ENCODE assay signal across 24 cellular contexts in the genomic region with DNA sequence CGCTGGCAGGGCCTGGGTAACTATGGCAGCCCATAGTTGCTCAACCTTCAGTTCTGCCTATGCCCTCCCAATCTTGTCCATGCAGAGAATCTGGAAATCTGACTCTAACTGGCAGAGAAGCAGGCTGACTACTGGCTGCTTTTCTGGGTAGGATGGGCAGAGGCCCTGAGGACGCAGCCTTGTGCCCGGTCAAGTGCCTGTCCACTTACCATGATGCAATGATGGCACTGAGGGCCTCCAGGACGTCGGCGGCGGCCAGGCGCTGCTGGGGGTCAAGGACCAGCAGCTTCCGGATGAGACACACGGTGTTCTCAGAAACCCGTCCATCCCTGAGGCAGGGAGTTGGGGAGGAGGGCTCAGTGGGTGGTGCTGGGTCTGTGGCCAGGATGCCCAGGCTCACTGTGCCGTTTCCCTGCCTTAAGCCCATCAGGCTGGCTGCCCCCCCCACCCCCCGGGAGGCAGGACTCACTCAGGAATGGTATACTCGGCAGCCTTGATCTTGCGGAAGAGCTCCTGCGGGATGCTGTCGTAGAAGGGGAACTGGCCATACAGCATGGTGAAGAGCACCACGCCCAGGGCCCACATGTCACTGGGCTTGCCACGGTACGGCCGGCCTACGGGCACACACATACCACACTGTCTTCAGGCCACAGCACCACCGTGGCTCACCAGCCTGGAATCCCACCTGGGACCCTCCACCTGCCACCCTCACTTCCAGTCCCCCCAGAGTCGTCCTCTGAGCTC. TPM values are rescaled to one million over a fixed set of nuclear protein-coding genes. Genes with fewer than 3 reads are reported as not detected.
DNase-seq lines count a peak whose midpoint lies in the region; ATAC-seq and TF ChIP-seq lines count a peak whose summit lies in the region.
"Had no signal": no experiment of that assay in that cellular context is flagged by ENCODE, and none has a peak within 500 bp of the region (broad histone marks: within the 10 kb centered on the region; RNA-seq: fewer than 3 reads in every experiment).

No MANE protein-coding gene starts in this region.

- POLR2A ChIA-PET in PC-9 (lab: Charles Lee; ENCODE audit: unreplicated experiment) = no interaction called here

- no peak for TF ChIP-seq CTCF in PC-9 (conservative IDR thresholded peaks at IDR 0.05)
- no peak for TF ChIP-seq CTCF in coronary artery (IDR thresholded peaks at IDR 0.05)
- TF ChIP-seq CTCF in osteoblast (IDR thresholded peaks at IDR 0.05; ENCODE audit: extremely low read depth, low read depth, low read length) = no peak
- TF ChIP-seq CTCF in thoracic aorta (IDR thresholded peaks at IDR 0.05) = no peak

- BruUV-seq in PC-9 (replicated peaks; lab: Mats Ljungman, UMichigan) = no TSS peak

- H3K79me2 ChIP-seq in PC-9 (ENCODE audit: low read depth) (no peaks in the 10 kb centered on the region), osteoblast (ENCODE audit: insufficient read depth, low read length) (peaks cover 2% of the 10 kb centered on the region)

- H2AFZ ChIP-seq in PC-9 = no peak overlapping the region
- no peak overlapping the region for H2AFZ ChIP-seq in osteoblast (ENCODE audit: low read length)

- H3K4me1 ChIP-seq in PC-9 (replicated peaks; ENCODE audit: insufficient read depth) (peaks cover 23% of the 10 kb centered on the region), osteoblast (ENCODE audit: insufficient read depth, low read length) (peaks cover 12% of the 10 kb centered on the region), thoracic aorta (ENCODE audit: control insufficient read depth in 1 of 2, low read depth in 2 of 2) (peaks cover 7 to 10% of the 10 kb centered on the region in 2 donors)

- no peak overlapping the region for H3K4me3 ChIP-seq in PC-9
- H3K4me3 ChIP-seq in coronary artery = no peak overlapping the region
- no peak overlapping the region for H3K4me3 ChIP-seq in osteoblast (ENCODE audit: insufficient read depth, low read length)
- H3K4me3 ChIP-seq in thoracic aorta = no peak overlapping the region
- H3K4me3 ChIP-seq: testis had no signal

- intact Hi-C loops in PC-9 (cut with micrococcal nuclease; ENCODE audit: unreplicated experiment) = loop anchor here (2.0 to 5.0 kb wide), 4 partner anchors 53 to 833 kb away; a partner anchor contains a TSS

- H3K4me2 ChIP-seq in PC-9 = peak overlapping the region; percentile 41
- no peak overlapping the region for H3K4me2 ChIP-seq in osteoblast (ENCODE audit: insufficient read depth, low read length)

- H3K27ac ChIP-seq in PC-9 (peak overlapping the region; percentile 75), coronary artery (peak overlapping the region; percentile 57 to 81), osteoblast (ENCODE audit: low read depth, low read length) (peak overlapping the region; percentile 66), thoracic aorta (peak overlapping the region; percentile 74 to 93)

- H3K27me3 ChIP-seq in PC-9 (ENCODE audit: insufficient read depth, low read depth) = no peaks in the 10 kb centered on the region
- H3K27me3 ChIP-seq in osteoblast (ENCODE audit: insufficient read depth, low read length) = no peaks in the 10 kb centered on the region
- no peaks in the 10 kb centered on the region for H3K27me3 ChIP-seq in thoracic aorta (replicated peaks; ENCODE audit: insufficient read depth)
- H3K27me3 ChIP-seq: testis had no signal

- H3K36me3 ChIP-seq in PC-9 (ENCODE audit: low read depth) (peaks cover 15% of the 10 kb centered on the region), osteoblast (ENCODE audit: insufficient read depth, low read length) (peaks cover 48% of the 10 kb centered on the region), thoracic aorta (peaks cover 63% of the 10 kb centered on the region)

- no peak for TF ChIP-seq POLR2A in erythroblast (IDR thresholded peaks at IDR 0.05; ENCODE audit: low read length)

- CTCF ChIA-PET in PC-9 (lab: Charles Lee) = interaction anchor here (0.6 to 2.3 kb wide), 10 partner anchors 8 to 1344 kb away, joined by 3 to 21 read pairs (median 10); no protein-coding TSS in a partner anchor

- ATAC-seq in thoracic aorta (ENCODE audit: insufficient number of reproducible peaks, low FRiP score, low read depth) = no peak

- H4K20me1 ChIP-seq in PC-9 (ENCODE audit: insufficient read depth) = no peaks in the 10 kb centered on the region
- H4K20me1 ChIP-seq in osteoblast (ENCODE audit: insufficient read depth, low read length) = no peaks in the 10 kb centered on the region

- H3K9me2 ChIP-seq in PC-9 (ENCODE audit: insufficient read depth) = no peaks in the 10 kb centered on the region

- DNase-seq in PC-9 (no peak), coronary artery (ENCODE audit: low spot score) (no peak), osteoblast (ENCODE audit: insufficient read length, low spot score, missing footprints) (no peak), thoracic aorta (ENCODE audit: low spot score) (no peak), erythroblast (lab: John Stamatoyannopoulos, UW) (no peak)
- no peak for DNase-seq in activated CD4-positive, alpha-beta T cell treated with anti-CD3 and anti-CD28 coated beads, Interleukin-2, amount 50 U/mL, for 1 hour
- DNase-seq in activated effector memory CD4-positive, alpha-beta T cell treated with anti-CD3 and anti-CD28 coated beads, Interleukin-2, amount 50 U/mL, for 16 hours = no peak
- DNase-seq: activated B cell treated with CpG ODN at 0.5 μM for 24 hours; activated CD4-positive, alpha-beta memory T cell treated with anti-CD3 and anti-CD28 coated beads, Interleukin-2, amount 10 ng/mL, durations not matched to agents 7 days and 5 days; activated naive CD4-positive, alpha-beta T cell treated with anti-CD3 and anti-CD28 coated beads for 36 hours; activated T-cell treated with anti-CD3 and anti-CD28 coated beads, Interleukin-2, amount 50 U/mL, for 1 hour; anterior cingulate cortex; CD8-positive, alpha-beta memory T cell; cerebellar nuclear complex; DMS53; effector memory CD4-positive, alpha-beta T cell; GF-D8; GOT3; immature natural killer cell; KBM-7; NCI-H1694; NCI-H2227 treated with DMSO at 0.1 percent for 48 hours; T-helper 9 cell; testis had no signal

- peaks cover 38% of the 10 kb centered on the region for H3F3A ChIP-seq in PC-9 (ENCODE audit: insufficient read depth, low read depth)

- H3K9me3 ChIP-seq in PC-9 (ENCODE audit: insufficient read depth, low read depth) (no peaks in the 10 kb centered on the region), osteoblast (ENCODE audit: low read depth, low read length) (no peaks in the 10 kb centered on the region), thoracic aorta (no peaks in the 10 kb centered on the region)
- H3K9me3 ChIP-seq: testis had no signal

RNA-seq across cellular contexts. Expression of a gene that starts 20.4 kb away (rescaled TPM):
- total RNA-seq in PC-9 (2021) (12.4 and 20.5 TPM in 2 replicates), osteoblast (119 and 135 TPM in 2 replicates), thoracic aorta (100 to 1,000 TPM; 107 to 189 TPM)

RNA-seq across cellular contexts. Expression of a gene that starts 37.7 kb away (rescaled TPM):
- total RNA-seq in PC-9 (2021) = 18.3 and 25.9 TPM in 2 replicates
- 1.8 and 2.2 TPM in 2 replicates for total RNA-seq in osteoblast
- 1 to 10 TPM; 3.9 to 5.6 TPM for total RNA-seq in thoracic aorta

RNA-seq across cellular contexts. Expression of a gene that starts 41.9 kb away (rescaled TPM):
- total RNA-seq in PC-9 (2021) (42.9 and 59.2 TPM in 2 replicates), osteoblast (11.9 and 12.4 TPM in 2 replicates), thoracic aorta (10 to 100 TPM; 60.3 to 61.5 TPM)

RNA-seq across cellular contexts. Expression of a gene that starts 53.9 kb away (rescaled TPM):
- total RNA-seq in PC-9 (2021) = 33.4 and 39.7 TPM in 2 replicates
- total RNA-seq in osteoblast = 4.4 and 6.2 TPM in 2 replicates
- 10 to 100 TPM; 14.4 to 34.4 TPM for total RNA-seq in thoracic aorta
